ENCODE assay signal across 11 cellular contexts in the genomic region with DNA sequence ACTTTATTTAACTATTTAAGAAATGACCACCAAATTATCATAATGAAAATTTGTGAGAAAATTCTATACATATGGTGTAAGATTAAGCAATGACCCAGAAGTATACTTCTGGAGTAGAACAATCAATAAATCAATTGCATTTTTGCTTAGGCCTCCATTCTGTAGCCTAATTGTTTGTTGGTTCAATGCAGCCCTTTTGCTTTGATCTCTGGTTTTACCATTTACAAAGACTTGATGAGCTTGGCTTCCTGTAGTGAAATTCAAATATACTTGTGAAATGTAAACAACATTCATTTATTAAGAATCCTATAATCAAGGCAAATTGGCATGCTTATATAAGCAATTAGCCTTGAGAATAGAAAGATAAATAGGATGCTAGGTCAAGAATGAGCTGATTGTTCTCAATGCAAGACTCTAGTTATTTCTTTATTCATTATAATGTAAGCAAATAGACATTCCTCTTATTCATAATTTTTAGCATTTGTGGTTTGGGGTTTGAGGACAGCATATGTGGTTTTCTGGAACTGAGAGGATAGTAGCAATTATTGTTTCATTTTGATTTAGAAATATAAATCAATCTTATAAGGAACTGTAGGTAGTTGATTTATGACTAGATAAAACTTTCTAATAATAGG.
"Had no signal": no experiment of that assay in that cellular context is flagged by ENCODE, and none has a peak within 500 bp of the region (broad histone marks: within the 10 kb centered on the region; RNA-seq: fewer than 3 reads in every experiment).

No MANE protein-coding gene starts in this region.

- ATAC-seq: natural killer cell had no signal

- H3K27ac ChIP-seq: brain microvascular endothelial cell, thyroid gland had no signal

- DNase-seq: activated CD4-positive, alpha-beta memory T cell treated with anti-CD3 and anti-CD28 coated beads for 36 hours; activated gamma-delta T cell; activated T-cell treated with anti-CD3 and anti-CD28 coated beads, Interleukin-2, amount 50 U/mL, for 48 hours; amygdala; brain microvascular endothelial cell; immature natural killer cell; mammary epithelial cell; natural killer cell; posterior cingulate gyrus; small intestine; thyroid gland had no signal
